ENCODE assay signal across 2 cellular contexts in the genomic region with DNA sequence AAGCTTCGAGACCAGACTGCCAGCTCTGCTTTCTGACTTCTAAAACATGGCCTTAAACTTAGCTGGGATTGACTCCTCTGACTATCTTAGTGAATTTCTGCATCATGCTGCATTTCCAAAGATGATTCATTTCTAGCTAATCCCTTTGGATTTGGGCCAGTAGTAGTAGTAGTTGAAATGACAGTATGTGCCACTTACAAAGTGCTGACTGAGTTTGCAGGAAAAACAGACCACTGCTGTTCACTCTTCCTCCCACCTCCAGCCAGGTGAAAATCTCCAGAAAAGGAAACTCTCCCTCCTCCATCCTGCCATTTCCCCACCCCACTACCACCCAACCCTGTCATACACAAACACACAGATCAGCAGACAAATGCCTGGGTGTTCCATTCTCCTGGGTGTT.
TF ChIP-seq lines count a peak whose summit lies in the region.

No MANE protein-coding gene starts in this region.

TF ChIP-seq in IMR-90, 13 proteins besides CTCF, POLR2A, EP300 and RAD21:
- peak; percentile 74 for TF ChIP-seq MAFK (IDR thresholded peaks at IDR 0.05; ENCODE audit: low read depth, low read length)
- peak; percentile 27; the same call in 1 of the 2 replicates for TF ChIP-seq FOS (IDR thresholded peaks at IDR 0.05; ENCODE audit: low read depth, low read length)
- TF ChIP-seq BHLHE40 (IDR thresholded peaks at IDR 0.05; ENCODE audit: low read depth, low read length): no peak

TF ChIP-seq in HepG2, 621 proteins besides CTCF, POLR2A, EP300 and RAD21:
- TF ChIP-seq, protein P1, sequence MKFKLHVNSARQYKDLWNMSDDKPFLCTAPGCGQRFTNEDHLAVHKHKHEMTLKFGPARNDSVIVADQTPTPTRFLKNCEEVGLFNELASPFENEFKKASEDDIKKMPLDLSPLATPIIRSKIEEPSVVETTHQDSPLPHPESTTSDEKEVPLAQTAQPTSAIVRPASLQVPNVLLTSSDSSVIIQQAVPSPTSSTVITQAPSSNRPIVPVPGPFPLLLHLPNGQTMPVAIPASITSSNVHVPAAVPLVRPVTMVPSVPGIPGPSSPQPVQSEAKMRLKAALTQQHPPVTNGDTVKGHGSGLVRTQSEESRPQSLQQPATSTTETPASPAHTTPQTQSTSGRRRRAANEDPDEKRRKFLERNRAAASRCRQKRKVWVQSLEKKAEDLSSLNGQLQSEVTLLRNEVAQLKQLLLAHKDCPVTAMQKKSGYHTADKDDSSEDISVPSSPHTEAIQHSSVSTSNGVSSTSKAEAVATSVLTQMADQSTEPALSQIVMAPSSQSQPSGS (CRISPR knock-in tag; IDR thresholded peaks at IDR 0.05): no peak
- TF ChIP-seq ZNF710 (CRISPR knock-in tag; IDR thresholded peaks at IDR 0.05; ENCODE audit: borderline replicate concordance) (no peak), HES4 (CRISPR knock-in tag; IDR thresholded peaks at IDR 0.05; ENCODE audit: borderline replicate concordance) (no peak), NR2C2 (CRISPR knock-in tag; IDR thresholded peaks at IDR 0.05; ENCODE audit: borderline replicate concordance) (no peak), SALL1 (CRISPR knock-in tag; IDR thresholded peaks at IDR 0.05) (no peak), KLF15 (CRISPR knock-in tag; IDR thresholded peaks at IDR 0.05; ENCODE audit: borderline replicate concordance) (no peak), MAZ (IDR thresholded peaks at IDR 0.05; ENCODE audit: borderline replicate concordance, low read depth, low read length) (no peak), MAZ (CRISPR knock-in tag; IDR thresholded peaks at IDR 0.05; ENCODE audit: low read depth) (no peak), HDAC2 (CRISPR knock-in tag; IDR thresholded peaks at IDR 0.05) (no peak), PAX8 (CRISPR knock-in tag; IDR thresholded peaks at IDR 0.05; ENCODE audit: borderline replicate concordance) (no peak), SOX5 (CRISPR knock-in tag; IDR thresholded peaks at IDR 0.05; ENCODE audit: borderline replicate concordance) (no peak)
